Comparison of ENCODE assay signal across 12 cellular contexts in genomic region chr3:32902887-32903371, GRCh38. TPM values are rescaled to one million over a fixed set of nuclear protein-coding genes. Genes with fewer than 3 reads are reported as not detected.
A peak's percentile ranks its signal among the peaks of the same experiment; 100 is the strongest.
DNase-seq lines count a peak whose midpoint lies in the region; ATAC-seq, FAIRE-seq and TF ChIP-seq lines count a peak whose summit lies in the region.
"Not testable (repeated sequence)": the region's sequence is repeated elsewhere in the genome, so short reads cannot be mapped to it uniquely, and the experiment has no call there.
"Had no signal": no experiment of that assay in that cellular context is flagged by ENCODE, and none has a peak within 500 bp of the region (broad histone marks: within the 10 kb centered on the region; RNA-seq: fewer than 3 reads in every experiment).

No MANE protein-coding gene starts in this region.

- 96% methylated on average over 5 of the region's 31 CpGs for WGBS in A549 (ENCODE audit: missing lambda C conversion rate)
- 9% methylated on average over 13 of the region's 31 CpGs for WGBS in esophagus muscularis mucosa
- WGBS in mesenchymal stem cell, result 93% methylated on average over 29 of the region's 31 CpGs

- H3K36me3 ChIP-seq in esophagus muscularis mucosa; mesenchymal stem cell (ENCODE audit: control insufficient read depth in 1 of 2, insufficient read depth in 2 of 2, low read depth in 1 of 2, low read length in 2 of 2): not testable (repeated sequence)

- H3K9ac ChIP-seq in mesenchymal stem cell (ENCODE audit: low read length), result not testable (repeated sequence)

- TF ChIP-seq CTCF in A549 (IDR thresholded peaks at IDR 0.05), result peak; percentile 14; the same call in 1 of the 3 replicates
- TF ChIP-seq CTCF in esophagus muscularis mucosa (IDR thresholded peaks at IDR 0.05), result peak; percentile 31 to 44 (median 32)

- peak; percentile 68 to 95; a peak in 4 of 6 replicates for ATAC-seq in A549
- peak; percentile 74 for ATAC-seq in GM19397 (IDR thresholded peaks at IDR 0.05; ENCODE audit: unreplicated experiment)
- peak; percentile 70 to 77 for ATAC-seq in activated CD4-positive, CD25-positive, alpha-beta regulatory T cell treated with anti-CD3 and anti-CD28 coated beads, Interleukin-2, amount 50 U/mL, for 24 hours

- H3K14ac ChIP-seq in mesenchymal stem cell (ENCODE audit: low read length in 2 of 2), result not testable (repeated sequence)

- not testable (repeated sequence) for H2BK12ac ChIP-seq in mesenchymal stem cell (ENCODE audit: low read length in 2 of 2)

- not testable (repeated sequence) for H4K91ac ChIP-seq in mesenchymal stem cell (ENCODE audit: low read length)

- H3K4me3 ChIP-seq in A549 (peak overlapping the region; percentile 38), esophagus muscularis mucosa (peak overlapping the region; percentile 38 to 52 (median 44))
- H3K4me3 ChIP-seq in mesenchymal stem cell (ENCODE audit: insufficient read depth in 1 of 2, low read depth in 1 of 2, low read length in 2 of 2), result not testable (repeated sequence)

- TF ChIP-seq EP300 in A549 (IDR thresholded peaks at IDR 0.05); esophagus muscularis mucosa (IDR thresholded peaks at IDR 0.05): not testable (repeated sequence)

- not testable (repeated sequence) for H2BK15ac ChIP-seq in mesenchymal stem cell (ENCODE audit: low read depth, poor library complexity, severe bottlenecking)

- FAIRE-seq in A549 (lab: Jason Lieb, UNC), result not testable (repeated sequence)

- H2AK5ac ChIP-seq in mesenchymal stem cell (ENCODE audit: low read length, severe bottlenecking), result not testable (repeated sequence)

- CTCF ChIA-PET in A549 (lab: Yijun Ruan, JAX), result interaction anchor here (0.7 to 3.3 kb wide), 12 partner anchors 9 to 172 kb away, joined by 3 to 14 read pairs (median 4); no protein-coding TSS in a partner anchor

- not testable (repeated sequence) for H2AFZ ChIP-seq in mesenchymal stem cell (ENCODE audit: low read depth, low read length)

- H3K27me3 ChIP-seq in esophagus muscularis mucosa (peaks cover 0 to 17% (median 0%) of the 10 kb centered on the region in 4 donors), mesenchymal stem cell (ENCODE audit: control insufficient read depth in 1 of 2, insufficient read depth in 1 of 2, low read length in 2 of 2) (peaks cover 8 to 25% of the 10 kb centered on the region in 2 experiments)

- H2BK5ac ChIP-seq in mesenchymal stem cell (ENCODE audit: low read depth, low read length, poor library complexity, severe bottlenecking), result not testable (repeated sequence)

- H3K23ac ChIP-seq in mesenchymal stem cell (ENCODE audit: low read length in 2 of 2), result not testable (repeated sequence)

- H2BK120ac ChIP-seq in mesenchymal stem cell (ENCODE audit: low read depth, low read length), result not testable (repeated sequence)

- not testable (repeated sequence) for H3K79me1 ChIP-seq in mesenchymal stem cell (replicated peaks; ENCODE audit: low read length, poor library complexity, severe bottlenecking)

- peak; percentile 39 to 41; a peak in 3 of 5 replicates for TF ChIP-seq RAD21 in A549 (conservative IDR thresholded peaks at IDR 0.05 in 1 of 2, IDR thresholded peaks at IDR 0.05 in 1 of 2)

- H3K4me2 ChIP-seq in A549, result peak overlapping the region; percentile 63
- H3K4me2 ChIP-seq in mesenchymal stem cell (ENCODE audit: low read length, poor library complexity, severe bottlenecking), result peak overlapping the region; percentile 50

- H3K18ac ChIP-seq in mesenchymal stem cell (ENCODE audit: low read depth in 1 of 2, low read length in 2 of 2), result not testable (repeated sequence)

- intact Hi-C loops in esophagus muscularis mucosa (cut with DNase I), result not testable (repeated sequence)

- H3K4ac ChIP-seq in mesenchymal stem cell (ENCODE audit: low read depth in 1 of 2, low read length in 2 of 2), result not testable (repeated sequence)

- H3K4me1 ChIP-seq in A549; mesenchymal stem cell (ENCODE audit: control insufficient read depth, insufficient read depth, low read depth, low read length): not testable (repeated sequence)
- peaks cover 0 to 10% (median 4%) of the 10 kb centered on the region in 4 donors for H3K4me1 ChIP-seq in esophagus muscularis mucosa

- POLR2A ChIA-PET in A549 (lab: Yijun Ruan, JAX), result not testable (repeated sequence)

- H3K27ac ChIP-seq in A549, result peak overlapping the region in 1 of 2 experiments; percentile 51; a peak in 1 of 6 replicates
- not testable (repeated sequence) for H3K27ac ChIP-seq in esophagus muscularis mucosa (replicated peaks in 1 of 4); mesenchymal stem cell (ENCODE audit: low read length, poor library complexity, severe bottlenecking)

- H4K8ac ChIP-seq in mesenchymal stem cell (ENCODE audit: low read length), result not testable (repeated sequence)

- not testable (repeated sequence) for TF ChIP-seq POLR2A in A549 (IDR thresholded peaks at IDR 0.05; ENCODE audit: low read length); esophagus muscularis mucosa (IDR thresholded peaks at IDR 0.05; ENCODE audit: low read depth)

- not testable (repeated sequence) for H3K9me3 ChIP-seq in A549; esophagus muscularis mucosa; mesenchymal stem cell (ENCODE audit: control insufficient read depth, low read length)

- peak in 1 of 2 experiments; percentile 67 for DNase-seq in A549 (ENCODE audit: low read depth in 1 of 2, low spot score in 1 of 2)
- DNase-seq in NCI-H1694 treated with DMSO at 0.1 percent for 48 hours (lab: John Stamatoyannopoulos, UW), result peak; percentile 19
- peak; percentile 36 for DNase-seq in activated naive CD4-positive, alpha-beta T cell treated with Interleukin-2 at 50 U/mL for 16 hours
- DNase-seq in esophagus muscularis mucosa (ENCODE audit: extremely low spot score); mesenchymal stem cell: not testable (repeated sequence)
- DNase-seq in stimulated activated CD4-positive, alpha-beta T cell treated with anti-CD3 and anti-CD28 coated beads, Interleukin-2, amount 100 ng/mL, for 24 hours, result peak; percentile 41 to 58

TF ChIP-seq in A549, 52 proteins besides CTCF, POLR2A, EP300 and RAD21:
- peak; percentile 55 for TF ChIP-seq MAX (IDR thresholded peaks at IDR 0.05)
- peak; percentile 29; the same call in 1 of the 3 replicates for TF ChIP-seq SMC3 (IDR thresholded peaks at IDR 0.05)

RNA-seq across cellular contexts. Expression of gene CCR4, which starts 48.5 kb away (rescaled TPM):
- polyA plus RNA-seq in A549 (2011; rRNA removed), result 0.03 TPM in 1 of 2 replicates, not detected in the other
- not detected in 2 replicates for polyA plus RNA-seq in A549 (2012; cell fraction: cytosol; rRNA removed)
- polyA plus RNA-seq in A549 (2012; cell fraction: nucleus; rRNA removed), result 0.01 and 0.02 TPM in 2 replicates
- polyA plus RNA-seq in A549 (2017; fragmentation: RNase III; extraction: RNeasy Plus Mini Kit Qiagen cat#74134 plus additional on column Dnase treatment), result not detected in 3 replicates
- polyA minus RNA-seq in A549 (2011; rRNA and poly(A)+ RNA removed), result 0.15 TPM in 1 of 2 replicates, not detected in the other
- under 1 TPM in 1 of 4 donors, not detected in 3; 0.17 TPM for total RNA-seq in esophagus muscularis mucosa
- polyA plus RNA-seq in mesenchymal stem cell (2013, experiment 1 of 2), result not detected
- not detected for polyA plus RNA-seq in mesenchymal stem cell (2013, experiment 2 of 2)
- total RNA-seq: A172, fibroblast of villous mesenchyme, SJSA1, temporal lobe had no signal
